8 cellular contexts compared by ENCODE assay signal in the genomic region with DNA sequence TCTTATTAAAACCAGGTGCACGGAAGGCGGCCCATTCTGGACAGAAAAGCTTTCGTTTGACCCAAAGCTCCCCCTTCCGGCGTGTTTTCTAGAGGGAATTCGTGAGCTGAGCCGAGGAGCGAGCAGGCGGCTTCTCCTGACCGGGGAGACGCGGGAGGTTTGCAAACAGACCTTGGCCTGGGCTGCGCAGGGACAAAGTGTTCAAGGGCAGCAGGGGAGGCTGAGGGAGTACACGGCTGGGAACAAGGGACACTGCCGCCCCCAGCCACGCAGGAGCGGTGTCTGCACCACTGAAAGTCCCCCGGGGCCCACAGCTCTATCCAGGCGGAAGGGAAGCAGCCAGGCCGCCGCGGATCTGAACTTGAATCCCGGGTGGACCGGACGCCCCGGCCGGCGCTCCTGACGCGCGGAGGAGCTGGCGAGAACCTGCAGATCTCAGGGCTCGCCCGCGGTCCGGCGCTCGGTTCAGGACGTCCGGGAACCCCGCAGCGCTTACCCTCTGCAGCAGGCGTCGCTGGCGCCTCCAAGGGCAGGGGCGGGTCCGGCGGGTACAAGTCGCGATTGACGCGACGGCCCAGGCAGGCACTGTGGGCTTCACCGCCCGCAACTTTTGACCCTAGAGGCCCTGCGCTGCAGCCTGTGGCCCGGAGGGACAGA.
A peak's percentile ranks its signal among the peaks of the same experiment; 100 is the strongest.
DNase-seq lines count a peak whose midpoint lies in the region; ATAC-seq and TF ChIP-seq lines count a peak whose summit lies in the region.

No MANE protein-coding gene starts in this region.

- peak overlapping the region; percentile 76 to 88 (median 81) for H3K4me3 Mint-ChIP-seq in CD4-positive, alpha-beta memory T cell
- H3K4me3 Mint-ChIP-seq in activated naive CD8-positive, alpha-beta T cell treated with anti-CD3 and anti-CD28 coated beads for 36 hours = peak overlapping the region; percentile 63

- intact Hi-C loops in CD4-positive, alpha-beta memory T cell (cut with micrococcal nuclease) = no loop called here
- intact Hi-C loops in ovary (cut with DNase I) = loop anchor here in 1 of 4 donors (10.0 kb wide), 1 partner anchor 101 kb away; a partner anchor contains a TSS

- H3K27me3 ChIP-seq in CD4-positive, alpha-beta memory T cell (ENCODE audit: insufficient read depth, low read length) = no peaks in the 10 kb centered on the region
- H3K27me3 ChIP-seq in cardiac muscle cell = peaks cover 36% of the 10 kb centered on the region
- H3K27me3 ChIP-seq in ovary = no peaks in the 10 kb centered on the region

- H3K27me3 Mint-ChIP-seq in CD4-positive, alpha-beta memory T cell = peaks cover 16 to 22% of the 10 kb centered on the region in 2 donors
- H3K27me3 Mint-ChIP-seq in activated naive CD8-positive, alpha-beta T cell treated with anti-CD3 and anti-CD28 coated beads for 36 hours = peaks cover 65% of the 10 kb centered on the region

- no peaks in the 10 kb centered on the region for H3K36me3 ChIP-seq in CD4-positive, alpha-beta memory T cell (ENCODE audit: insufficient read depth, low read length)
- no peaks in the 10 kb centered on the region for H3K36me3 ChIP-seq in cardiac muscle cell
- H3K36me3 ChIP-seq in ovary = no peaks in the 10 kb centered on the region

- TF ChIP-seq POLR2A in ovary (IDR thresholded peaks at IDR 0.05) = no peak

- no peaks in the 10 kb centered on the region for H3K9me3 ChIP-seq in CD4-positive, alpha-beta memory T cell (ENCODE audit: control insufficient read depth in 1 of 2, low read length in 2 of 2)
- no peaks in the 10 kb centered on the region for H3K9me3 ChIP-seq in cardiac muscle cell (ENCODE audit: low read depth)
- H3K9me3 ChIP-seq in ovary = no peaks in the 10 kb centered on the region

- ATAC-seq in HG03280 (IDR thresholded peaks at IDR 0.05; ENCODE audit: unreplicated experiment) (no peak), GM18519 (IDR thresholded peaks at IDR 0.05; ENCODE audit: low FRiP score, unreplicated experiment) (no peak)

- CTCF ChIA-PET in CD4-positive, alpha-beta memory T cell (lab: Charles Lee; ENCODE audit: partially characterized antibody) = interaction anchor here (0.7 to 3.4 kb wide), 7 partner anchors 10 to 22 kb away, joined by 3 to 44 read pairs (median 8); no protein-coding TSS in a partner anchor

- peak in 2 of 5 donors; percentile 6 to 11 for DNase-seq in CD4-positive, alpha-beta memory T cell
- DNase-seq in LHCN-M2 (ENCODE audit: low read depth) (peak; percentile 32), cardiac muscle cell (ENCODE audit: low read depth in 1 of 2, low spot score in 1 of 2) (peak; percentile 38 to 76), ovary (peak; percentile 63 to 78 (median 73)), SHP77 (lab: John Stamatoyannopoulos, UW) (no peak)
- DNase-seq in activated naive CD8-positive, alpha-beta T cell treated with anti-CD3 and anti-CD28 coated beads for 36 hours = peak; percentile 22

- TF ChIP-seq EP300 in ovary (IDR thresholded peaks at IDR 0.05) = no peak

- no peaks in the 10 kb centered on the region for H3K4me1 ChIP-seq in CD4-positive, alpha-beta memory T cell (ENCODE audit: insufficient read depth, low read length)
- H3K4me1 ChIP-seq in cardiac muscle cell (ENCODE audit: low read depth) (no peaks in the 10 kb centered on the region), ovary (ENCODE audit: insufficient read depth) (no peaks in the 10 kb centered on the region)

- TF ChIP-seq CTCF in cardiac muscle cell (IDR thresholded peaks at IDR 0.05; ENCODE audit: low read depth, low read length) (peak; percentile 62), ovary (IDR thresholded peaks at IDR 0.05) (no peak)

- POLR2A ChIA-PET in CD4-positive, alpha-beta memory T cell (lab: Charles Lee; ENCODE audit: partially characterized antibody) = interaction anchor here (0.6 kb wide), 1 partner anchor 30 kb away, joined by 3 read pairs; no protein-coding TSS in a partner anchor

- H3K4me1 Mint-ChIP-seq in CD4-positive, alpha-beta memory T cell = peaks cover 7 to 16% (median 12%) of the 10 kb centered on the region in 4 donors
- peaks cover 11% of the 10 kb centered on the region for H3K4me1 Mint-ChIP-seq in activated naive CD8-positive, alpha-beta T cell treated with anti-CD3 and anti-CD28 coated beads for 36 hours

- H3K27ac ChIP-seq in CD4-positive, alpha-beta memory T cell (ENCODE audit: low read depth, low read length) = no peak overlapping the region
- H3K27ac ChIP-seq in cardiac muscle cell (no peak overlapping the region), ovary (no peak overlapping the region)

- H3K27ac Mint-ChIP-seq in CD4-positive, alpha-beta memory T cell = peak overlapping the region in 1 of 7 donors; percentile 49
- no peak overlapping the region for H3K27ac Mint-ChIP-seq in activated naive CD8-positive, alpha-beta T cell treated with anti-CD3 and anti-CD28 coated beads for 36 hours

- H3K36me3 Mint-ChIP-seq in CD4-positive, alpha-beta memory T cell = no peaks in the 10 kb centered on the region
- H3K36me3 Mint-ChIP-seq in activated naive CD8-positive, alpha-beta T cell treated with anti-CD3 and anti-CD28 coated beads for 36 hours = no peaks in the 10 kb centered on the region

- 45 to 56% (median 46%) methylated on average over 53 to 57 of the region's 57 CpGs for WGBS in ovary, 3 donors

- H3K9me3 Mint-ChIP-seq in CD4-positive, alpha-beta memory T cell = no peaks in the 10 kb centered on the region
- peaks cover 3% of the 10 kb centered on the region for H3K9me3 Mint-ChIP-seq in activated naive CD8-positive, alpha-beta T cell treated with anti-CD3 and anti-CD28 coated beads for 36 hours

- H3K4me3 ChIP-seq in CD4-positive, alpha-beta memory T cell (ENCODE audit: low read length in 2 of 2) = peak overlapping the region in 1 of 2 donors; percentile 44
- H3K4me3 ChIP-seq in cardiac muscle cell = no peak overlapping the region
- peak overlapping the region; percentile 28 for H3K4me3 ChIP-seq in ovary

Comparison
In these comparisons a context has a peak if more than half of its experiments do, and no peak if none do; other contexts are left out.
1. DNase-seq: peak in LHCN-M2 (single experiment), activated naive CD8-positive, alpha-beta T cell treated with anti-CD3 and anti-CD28 coated beads for 36 hours (single experiment), cardiac muscle cell (2 of 2) and ovary (5 of 5); none in SHP77 (0 of 2).